Comparison of ENCODE assay signal across 8 cellular contexts in genomic region chr6:12009904-12010634, GRCh38. TPM values are rescaled to one million over a fixed set of nuclear protein-coding genes. Genes with fewer than 3 reads are reported as not detected.
DNase-seq lines count a peak whose midpoint lies in the region; TF ChIP-seq lines count a peak whose summit lies in the region.

No MANE protein-coding gene starts in this region.

- H3K27me3 ChIP-seq in Peyer's patch: no peaks in the 10 kb centered on the region
- H3K27me3 ChIP-seq in neuron (ENCODE audit: insufficient read depth, low read length): no peaks in the 10 kb centered on the region

- H3K9me3 ChIP-seq in Peyer's patch: no peaks in the 10 kb centered on the region
- H3K9me3 ChIP-seq in neuron (ENCODE audit: low read length): peaks cover 2% of the 10 kb centered on the region

- no peak for TF ChIP-seq POLR2A in Peyer's patch (IDR thresholded peaks at IDR 0.05)

- DNase-seq in NCI-H82 (lab: John Stamatoyannopoulos, UW): peak; percentile 61
- DNase-seq in NCI-H82 treated with DMSO at 0.1 percent for 48 hours (lab: John Stamatoyannopoulos, UW; ENCODE audit: unreplicated experiment): no peak
- no peak for DNase-seq in Peyer's patch
- no peak for DNase-seq in epithelial cell of proximal tubule (ENCODE audit: low read depth)
- DNase-seq in nucleus accumbens (lab: John Stamatoyannopoulos, UW): no peak
- no peak for DNase-seq in SIG-M5 treated with dmso at 0.1 percent for 504 hours (lab: John Stamatoyannopoulos, UW; ENCODE audit: unreplicated experiment)
- no peak for DNase-seq in DMS79 treated with DMSO at 0.1 percent for 48 hours (lab: John Stamatoyannopoulos, UW)

- H3K27ac ChIP-seq in Peyer's patch: peak overlapping the region; percentile 87 to 99 (median 96)

- H2AFZ ChIP-seq in neuron (ENCODE audit: low read depth, low read length): peak overlapping the region; percentile 91

- H3K4me3 ChIP-seq in Peyer's patch (peak overlapping the region; percentile 75 to 90 (median 84)), epithelial cell of proximal tubule (ENCODE audit: low read depth, low read length) (peak overlapping the region; percentile 60), neuron (ENCODE audit: low read length) (peak overlapping the region; percentile 77)

- peaks cover 0 to 19% (median 2%) of the 10 kb centered on the region in 4 donors for H3K4me1 ChIP-seq in Peyer's patch
- H3K4me1 ChIP-seq in neuron (ENCODE audit: insufficient read depth, low read length): peaks cover 27% of the 10 kb centered on the region

- no peak for TF ChIP-seq CTCF in Peyer's patch (IDR thresholded peaks at IDR 0.05)
- no peak for TF ChIP-seq CTCF in epithelial cell of proximal tubule (conservative IDR thresholded peaks at IDR 0.05; ENCODE audit: low read depth, low read length)

- H3K36me3 ChIP-seq in Peyer's patch: no peaks in the 10 kb centered on the region
- H3K36me3 ChIP-seq in neuron (ENCODE audit: insufficient read depth, low read length): no peaks in the 10 kb centered on the region

RNA-seq across cellular contexts. Expression of gene HIVEP1, which starts 2.0 kb away (rescaled TPM):
- total RNA-seq in Peyer's patch: 10 to 100 TPM; 26.8 to 69.3 (median 38.8) TPM
- total RNA-seq in epithelial cell of proximal tubule: 5.9 and 14.2 TPM in 2 replicates
